8 cellular contexts compared by ENCODE assay signal in genomic region chr3:189144645-189145044, GRCh38.
A peak's percentile ranks its signal among the peaks of the same experiment; 100 is the strongest.
DNase-seq lines count a peak whose midpoint lies in the region; ATAC-seq lines count a peak whose summit lies in the region.

No MANE protein-coding gene starts in this region.

- ATAC-seq in HG02763 (IDR thresholded peaks at IDR 0.05; ENCODE audit: unreplicated experiment): no peak

- peak; percentile 36 for DNase-seq in NCI-H510A treated with DMSO at 0.1 percent for 48 hours (lab: John Stamatoyannopoulos, UW)
- no peak for DNase-seq in NCI-H510A (lab: John Stamatoyannopoulos, UW)
- DNase-seq in NCI-H2196 (lab: John Stamatoyannopoulos, UW; ENCODE audit: unreplicated experiment): peak; percentile 39
- DNase-seq in effector CD4-positive, alpha-beta T cell: peak; percentile 6
- peak; percentile 20 for DNase-seq in pons (ENCODE audit: low spot score)
- DNase-seq in islet precursor cell: no peak
- DNase-seq in stimulated activated CD8-positive, alpha-beta memory T cell treated with anti-CD3 and anti-CD28 coated beads, Interleukin-4, amount 100 ng/mL, for 48 hours: no peak

Comparison
In these comparisons a context has a peak if more than half of its experiments do, and no peak if none do; other contexts are left out.
1. DNase-seq: peak in NCI-H510A treated with DMSO at 0.1 percent for 48 hours (single experiment), NCI-H2196 (single experiment), effector CD4-positive, alpha-beta T cell (single experiment) and pons (single experiment); none in NCI-H510A (single experiment), islet precursor cell (single experiment) and stimulated activated CD8-positive, alpha-beta memory T cell treated with anti-CD3 and anti-CD28 coated beads, Interleukin-4, amount 100 ng/mL, for 48 hours (single experiment).